Comparison of ENCODE assay signal across 8 cellular contexts in genomic region chr3:186821429-186822367, GRCh38. TPM values are rescaled to one million over a fixed set of nuclear protein-coding genes. Genes with fewer than 3 reads are reported as not detected.
DNase-seq lines count a peak whose midpoint lies in the region; ATAC-seq, FAIRE-seq and TF ChIP-seq lines count a peak whose summit lies in the region.

No MANE protein-coding gene starts in this region.

- peaks cover 0 to 3% of the 10 kb centered on the region in 2 donors for H3K4me1 ChIP-seq in kidney (ENCODE audit: control insufficient read depth in 1 of 2, insufficient read depth in 1 of 2, low read depth in 1 of 2, low read length in 2 of 2)

- ATAC-seq in GM21529 (IDR thresholded peaks at IDR 0.05; ENCODE audit: unreplicated experiment) = no peak
- ATAC-seq in activated CD4-positive, alpha-beta T cell treated with anti-CD3 and anti-CD28 coated beads for 36 hours = no peak

- DNase-seq in GM10248 (ENCODE audit: extremely low spot score) (peak; percentile 52), NCI-H2107 (lab: John Stamatoyannopoulos, UW) (peak; percentile 21), amniotic epithelial cell (ENCODE audit: low read depth) (peak; percentile 44), kidney (no peak), urothelium cell line (ENCODE audit: low spot score) (peak; percentile 35)
- DNase-seq in activated CD4-positive, alpha-beta T cell treated with anti-CD3 and anti-CD28 coated beads for 36 hours = no peak

- peaks cover 5% of the 10 kb centered on the region for H3K27me3 Mint-ChIP-seq in activated CD4-positive, alpha-beta T cell treated with anti-CD3 and anti-CD28 coated beads for 36 hours

- no peak overlapping the region for H3K4me3 Mint-ChIP-seq in activated CD4-positive, alpha-beta T cell treated with anti-CD3 and anti-CD28 coated beads for 36 hours

- H3K9me3 Mint-ChIP-seq in activated CD4-positive, alpha-beta T cell treated with anti-CD3 and anti-CD28 coated beads for 36 hours (ENCODE audit: low read depth) = no peaks in the 10 kb centered on the region

- POLR2A ChIA-PET in GM10248 (lab: Yijun Ruan, JAX) = interaction anchor here (0.6 to 0.9 kb wide), 3 partner anchors 32 to 1226 kb away, joined by 3 to 5 read pairs (median 4); no protein-coding TSS in a partner anchor
- POLR2A ChIA-PET in activated CD4-positive, alpha-beta T cell treated with anti-CD3 and anti-CD28 coated beads for 36 hours (lab: Charles Lee) = interaction anchor here (0.7 to 1.0 kb wide), 2 partner anchors 31 to 207 kb away, joined by 3 read pairs; no protein-coding TSS in a partner anchor

- no peak overlapping the region for H3K27ac ChIP-seq in kidney (ENCODE audit: low read depth in 2 of 2, low read length in 2 of 2)

- no peaks in the 10 kb centered on the region for H3K36me3 ChIP-seq in kidney (ENCODE audit: control insufficient read depth in 1 of 2, insufficient read depth in 2 of 2, low read length in 2 of 2)

- intact Hi-C loops in kidney (cut with DNase I) = no loop called here
- intact Hi-C loops in activated CD4-positive, alpha-beta T cell treated with anti-CD3 and anti-CD28 coated beads for 36 hours (cut with DNase I, micrococcal nuclease) = loop anchor here (1.0 to 10.0 kb wide), 6 partner anchors 34 to 845 kb away; no protein-coding TSS in a partner anchor

- CTCF ChIA-PET in GM10248 (lab: Yijun Ruan, JAX) = interaction anchor here (0.6 to 11.1 kb wide), 35 partner anchors 9 to 1161 kb away, joined by 3 to 202 read pairs (median 3); partner anchors contain the start of gene AHSG
- CTCF ChIA-PET in activated CD4-positive, alpha-beta T cell treated with anti-CD3 and anti-CD28 coated beads for 36 hours (lab: Charles Lee) = interaction anchor here (0.6 to 4.2 kb wide), 26 partner anchors 9 to 1162 kb away, joined by 3 to 30 read pairs (median 4); partner anchors contain the start of gene EIF4A2

- peaks cover 2% of the 10 kb centered on the region for H3K36me3 Mint-ChIP-seq in activated CD4-positive, alpha-beta T cell treated with anti-CD3 and anti-CD28 coated beads for 36 hours (ENCODE audit: low read depth)

- TF ChIP-seq CTCF in GM10248 (IDR thresholded peaks at IDR 0.05; ENCODE audit: control extremely low read depth, extremely low read depth, low read depth, missing control alignments) = peak; percentile 48
- peak; percentile 51 for TF ChIP-seq CTCF in kidney (IDR thresholded peaks at IDR 0.05; ENCODE audit: borderline replicate concordance, extremely low read depth, insufficient read depth)

- peak; percentile 95 for FAIRE-seq in A204.1 (lab: Jason Lieb, UNC)
- FAIRE-seq in kidney (lab: Jason Lieb, UNC) = peak; percentile 29
- FAIRE-seq in urothelium cell line (lab: Jason Lieb, UNC) = no peak

- H3K4me1 Mint-ChIP-seq in activated CD4-positive, alpha-beta T cell treated with anti-CD3 and anti-CD28 coated beads for 36 hours = peaks cover 20% of the 10 kb centered on the region

- no peak overlapping the region for H3K27ac Mint-ChIP-seq in activated CD4-positive, alpha-beta T cell treated with anti-CD3 and anti-CD28 coated beads for 36 hours

- no peak overlapping the region for H3K4me3 ChIP-seq in kidney (ENCODE audit: low read length in 2 of 2)

- H3K9ac ChIP-seq in kidney (ENCODE audit: low read length in 2 of 2) = no peak overlapping the region

- no peaks in the 10 kb centered on the region for H3K9me3 ChIP-seq in kidney (ENCODE audit: control insufficient read depth in 1 of 2, low read length in 2 of 2)

RNA-seq across cellular contexts. Expression of gene RFC4, which starts 15.4 kb away (rescaled TPM):
- total RNA-seq in kidney = 8.9 TPM
- 11.1 TPM for polyA plus RNA-seq in kidney (ENCODE audit: insufficient read depth, low read depth, low replicate concordance)
- 100 to 1,000 TPM; 128 to 130 TPM for total RNA-seq in activated CD4-positive, alpha-beta T cell treated with anti-CD3 and anti-CD28 coated beads for 36 hours

RNA-seq across cellular contexts. Expression of gene ADIPOQ, which starts 20.8 kb away (rescaled TPM):
- total RNA-seq in kidney = not detected
- polyA plus RNA-seq in kidney (ENCODE audit: insufficient read depth, low read depth, low replicate concordance) = not detected
- not detected for total RNA-seq in activated CD4-positive, alpha-beta T cell treated with anti-CD3 and anti-CD28 coated beads for 36 hours

RNA-seq across cellular contexts. Expression of gene EIF4A2, which starts 38.3 kb away (rescaled TPM):
- total RNA-seq in kidney = 333 TPM
- polyA plus RNA-seq in kidney (ENCODE audit: insufficient read depth, low read depth, low replicate concordance) = 310 TPM
- total RNA-seq in activated CD4-positive, alpha-beta T cell treated with anti-CD3 and anti-CD28 coated beads for 36 hours = 100 to 1,000 TPM; 291 to 390 TPM

Comparison
In these comparisons a context has a peak if more than half of its experiments do, and no peak if none do; other contexts are left out.
1. DNase-seq: peak in GM10248 (single experiment), NCI-H2107 (single experiment), amniotic epithelial cell (single experiment) and urothelium cell line (single experiment); none in kidney (single experiment) and activated CD4-positive, alpha-beta T cell treated with anti-CD3 and anti-CD28 coated beads for 36 hours (single experiment).
2. RNA of gene RFC4, which starts 15.4 kb away (total RNA-seq): 128 to 130 TPM in activated CD4-positive, alpha-beta T cell treated with anti-CD3 and anti-CD28 coated beads for 36 hours; 8.9 TPM in kidney (single experiment); every median in the first group is over 10 times any median in the second.